ENCODE assay signal across 11 cellular contexts in the genomic region with DNA sequence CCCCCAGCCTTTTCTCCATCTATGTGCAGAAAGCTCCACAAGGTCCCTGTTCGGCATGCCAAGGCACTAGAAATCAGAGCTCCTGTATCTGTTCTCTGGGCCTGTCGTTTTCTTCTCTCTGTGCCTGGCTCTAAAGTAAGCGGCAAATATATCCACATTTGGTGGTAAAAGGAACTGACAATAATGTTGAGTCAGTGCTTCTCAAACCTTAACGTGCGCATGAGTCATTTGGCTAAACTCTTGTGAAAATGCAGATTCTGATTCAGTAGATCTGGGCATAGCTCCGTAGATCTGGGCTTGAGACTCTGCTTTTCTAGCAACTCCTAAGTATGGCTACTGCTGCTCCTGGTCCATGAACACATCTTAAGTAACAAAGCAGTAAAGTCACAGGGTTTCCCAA. TPM values are rescaled to one million over a fixed set of nuclear protein-coding genes. Genes with fewer than 3 reads are reported as not detected.
DNase-seq lines count a peak whose midpoint lies in the region; FAIRE-seq and TF ChIP-seq lines count a peak whose summit lies in the region.
"Had no signal": no experiment of that assay in that cellular context is flagged by ENCODE, and none has a peak within 500 bp of the region (broad histone marks: within the 10 kb centered on the region; RNA-seq: fewer than 3 reads in every experiment).

No MANE protein-coding gene starts in this region.

- no peaks in the 10 kb centered on the region for H3K79me2 ChIP-seq in astrocyte (ENCODE audit: insufficient read depth, low read length)

- peak overlapping the region; percentile 70 for H2AFZ ChIP-seq in astrocyte (ENCODE audit: low read depth, low read length)

- 81% methylated on average over 6 of the region's 6 CpGs for WGBS in liver

- peak overlapping the region; percentile 60 for H3K9ac ChIP-seq in astrocyte (ENCODE audit: low read length)
- H3K9ac ChIP-seq in liver (ENCODE audit: low read depth in 1 of 2, low read length in 2 of 2), result no peak overlapping the region

- H3K9me3 Mint-ChIP-seq in astrocyte (ENCODE audit: unreplicated experiment), result no peaks in the 10 kb centered on the region

- H3K36me3 ChIP-seq in astrocyte (ENCODE audit: insufficient read depth, low read length) (no peaks in the 10 kb centered on the region), liver (ENCODE audit: control insufficient read depth in 4 of 4, insufficient read depth in 3 of 4, low read depth in 1 of 4, low read length in 3 of 4) (no peaks in the 10 kb centered on the region)
- H3K36me3 ChIP-seq: BLaER1 treated with 17β-estradiol and CSF1 and Interleukin-3, amounts not matched to agents 10 nM and 100 nM had no signal

- no peaks in the 10 kb centered on the region for H3K36me3 Mint-ChIP-seq in astrocyte (ENCODE audit: low read depth, unreplicated experiment)

- H3K27me3 ChIP-seq in astrocyte (ENCODE audit: insufficient read depth, low read length) (no peaks in the 10 kb centered on the region), liver (ENCODE audit: control insufficient read depth in 4 of 4, insufficient read depth in 4 of 4, low read length in 3 of 4) (no peaks in the 10 kb centered on the region)
- H3K27me3 ChIP-seq: BLaER1 treated with 17β-estradiol and CSF1 and Interleukin-3, amounts not matched to agents 10 nM and 100 nM had no signal

- H3K9me3 ChIP-seq in astrocyte (ENCODE audit: insufficient read depth, low read depth, low read length), result no peaks in the 10 kb centered on the region
- H3K9me3 ChIP-seq in liver (ENCODE audit: control insufficient read depth in 4 of 4, low read length in 3 of 4), result no peaks in the 10 kb centered on the region
- H3K9me3 ChIP-seq: BLaER1 treated with 17β-estradiol and CSF1 and Interleukin-3, amounts not matched to agents 10 nM and 100 nM had no signal

- TF ChIP-seq CTCF in astrocyte (IDR thresholded peaks at IDR 0.05; ENCODE audit: insufficient read depth, low read depth, low read length) (no peak), liver (IDR thresholded peaks at IDR 0.05; ENCODE audit: low read depth, low read length, missing input control) (no peak), GM13977 (IDR thresholded peaks at IDR 0.05; ENCODE audit: extremely low read depth, insufficient read depth, missing control alignments) (no peak)

- H3K4me1 Mint-ChIP-seq in astrocyte (ENCODE audit: low read depth, unreplicated experiment), result peaks cover 17% of the 10 kb centered on the region

- peaks cover 12% of the 10 kb centered on the region for H3K4me1 ChIP-seq in astrocyte (ENCODE audit: insufficient read depth, low read length)
- peaks cover 0 to 11% (median 5%) of the 10 kb centered on the region in 4 donors for H3K4me1 ChIP-seq in liver (ENCODE audit: control insufficient read depth in 4 of 4, insufficient read depth in 4 of 4, low read length in 3 of 4)

- no peaks in the 10 kb centered on the region for H4K20me1 ChIP-seq in astrocyte (ENCODE audit: insufficient read depth, low read length)
- H4K20me1 ChIP-seq: BLaER1 treated with 17β-estradiol and CSF1 and Interleukin-3, amounts not matched to agents 10 nM and 100 nM had no signal

- DNase-seq in A172 (ENCODE audit: low spot score) (peak; percentile 90), HT1080 (ENCODE audit: low read depth) (peak; percentile 94), astrocyte (ENCODE audit: low read depth) (peak; percentile 89), GM13977 (ENCODE audit: low spot score) (no peak), NCI-H146 treated with DMSO at 0.1 percent for 48 hours (lab: John Stamatoyannopoulos, UW; ENCODE audit: unreplicated experiment) (no peak), HK-2 (ENCODE audit: unreplicated experiment) (no peak), NCI-H1092 treated with DMSO at 0.1 percent for 48 hours (lab: John Stamatoyannopoulos, UW) (no peak)
- DNase-seq: NCI-H748 treated with DMSO at 0.1 percent for 48 hours had no signal

- no peak for TF ChIP-seq RAD21 in liver (IDR thresholded peaks at IDR 0.05)

- H3K4me3 ChIP-seq in astrocyte (ENCODE audit: insufficient read depth, low read depth, low read length) (peak overlapping the region; percentile 12), liver (ENCODE audit: low read depth in 1 of 3, low read length in 3 of 3) (no peak overlapping the region)
- H3K4me3 ChIP-seq: BLaER1 treated with 17β-estradiol and CSF1 and Interleukin-3, amounts not matched to agents 10 nM and 100 nM had no signal

- H3K27me3 Mint-ChIP-seq in astrocyte (ENCODE audit: low read depth, unreplicated experiment), result no peaks in the 10 kb centered on the region

- FAIRE-seq in astrocyte (lab: Jason Lieb, UNC), result peak; percentile 92
- FAIRE-seq: frontal cortex had no signal

- in situ Hi-C loops in GM13977 (cut with MboI; ENCODE audit: low pct_unique_long_range_greater_than_20kb, low sequenced_read_pairs, unreplicated experiment), result no loop called here

- H3K4me2 ChIP-seq in astrocyte (ENCODE audit: low read length), result peak overlapping the region; percentile 81

- peak overlapping the region; percentile 65 for H3K27ac ChIP-seq in astrocyte (ENCODE audit: low read depth, low read length)
- H3K27ac ChIP-seq in liver (ENCODE audit: low read depth in 1 of 2, low read length in 2 of 2), result peak overlapping the region in 1 of 2 donors; percentile 3

- H3K27ac Mint-ChIP-seq in astrocyte (ENCODE audit: unreplicated experiment), result peak overlapping the region; percentile 99

- H3K4me3 Mint-ChIP-seq in astrocyte (ENCODE audit: unreplicated experiment), result peak overlapping the region; percentile 34

TF ChIP-seq in liver, 16 proteins besides CTCF, POLR2A, EP300 and RAD21:
- TF ChIP-seq, protein P1, sequence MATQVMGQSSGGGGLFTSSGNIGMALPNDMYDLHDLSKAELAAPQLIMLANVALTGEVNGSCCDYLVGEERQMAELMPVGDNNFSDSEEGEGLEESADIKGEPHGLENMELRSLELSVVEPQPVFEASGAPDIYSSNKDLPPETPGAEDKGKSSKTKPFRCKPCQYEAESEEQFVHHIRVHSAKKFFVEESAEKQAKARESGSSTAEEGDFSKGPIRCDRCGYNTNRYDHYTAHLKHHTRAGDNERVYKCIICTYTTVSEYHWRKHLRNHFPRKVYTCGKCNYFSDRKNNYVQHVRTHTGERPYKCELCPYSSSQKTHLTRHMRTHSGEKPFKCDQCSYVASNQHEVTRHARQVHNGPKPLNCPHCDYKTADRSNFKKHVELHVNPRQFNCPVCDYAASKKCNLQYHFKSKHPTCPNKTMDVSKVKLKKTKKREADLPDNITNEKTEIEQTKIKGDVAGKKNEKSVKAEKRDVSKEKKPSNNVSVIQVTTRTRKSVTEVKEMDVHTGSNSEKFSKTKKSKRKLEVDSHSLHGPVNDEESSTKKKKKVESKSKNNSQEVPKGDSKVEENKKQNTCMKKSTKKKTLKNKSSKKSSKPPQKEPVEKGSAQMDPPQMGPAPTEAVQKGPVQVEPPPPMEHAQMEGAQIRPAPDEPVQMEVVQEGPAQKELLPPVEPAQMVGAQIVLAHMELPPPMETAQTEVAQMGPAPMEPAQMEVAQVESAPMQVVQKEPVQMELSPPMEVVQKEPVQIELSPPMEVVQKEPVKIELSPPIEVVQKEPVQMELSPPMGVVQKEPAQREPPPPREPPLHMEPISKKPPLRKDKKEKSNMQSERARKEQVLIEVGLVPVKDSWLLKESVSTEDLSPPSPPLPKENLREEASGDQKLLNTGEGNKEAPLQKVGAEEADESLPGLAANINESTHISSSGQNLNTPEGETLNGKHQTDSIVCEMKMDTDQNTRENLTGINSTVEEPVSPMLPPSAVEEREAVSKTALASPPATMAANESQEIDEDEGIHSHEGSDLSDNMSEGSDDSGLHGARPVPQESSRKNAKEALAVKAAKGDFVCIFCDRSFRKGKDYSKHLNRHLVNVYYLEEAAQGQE (IDR thresholded peaks at IDR 0.05), result no peak
- TF ChIP-seq JUND (IDR thresholded peaks at IDR 0.05), result peak; percentile 29 to 32
- no peak for TF ChIP-seq RXRA (IDR thresholded peaks at IDR 0.05)
- TF ChIP-seq, protein P2, sequence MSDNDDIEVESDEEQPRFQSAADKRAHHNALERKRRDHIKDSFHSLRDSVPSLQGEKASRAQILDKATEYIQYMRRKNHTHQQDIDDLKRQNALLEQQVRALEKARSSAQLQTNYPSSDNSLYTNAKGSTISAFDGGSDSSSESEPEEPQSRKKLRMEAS (IDR thresholded peaks at IDR 0.05), result no peak
- TF ChIP-seq GABPA (IDR thresholded peaks at IDR 0.05 in 1 of 2, conservative IDR thresholded peaks at IDR 0.05 in 1 of 2), result no peak
- no peak for TF ChIP-seq FOXA2 (IDR thresholded peaks at IDR 0.05)
- TF ChIP-seq TAF1 (conservative IDR thresholded peaks at IDR 0.05), result no peak
- TF ChIP-seq FOXA1 (IDR thresholded peaks at IDR 0.05), result no peak

RNA-seq across cellular contexts. Expression of gene ACSL3, which starts 16.5 kb away (rescaled TPM):
- total RNA-seq in A172 (2014; rRNA removed; shearing (Covaris generic)), result 133 and 163 TPM in 2 replicates
- 119 and 138 TPM in 2 replicates for total RNA-seq in HT1080 (2014; rRNA removed; shearing (Covaris generic))
- polyA plus RNA-seq in HT1080 (2015; cell fraction: cytosol; rRNA removed), result 60.1 and 86.8 TPM in 2 replicates
- polyA plus RNA-seq in HT1080 (2015; cell fraction: nucleus; rRNA removed), result 165 and 175 TPM in 2 replicates
- 144 and 163 TPM in 2 replicates for total RNA-seq in astrocyte
- 10 to 100 TPM; 61.1 to 66.6 TPM for total RNA-seq in liver
- 10 to 100 TPM; 22.2 to 25.5 TPM for polyA plus RNA-seq in liver

Comparison
In these comparisons a context has a peak if more than half of its experiments do, and no peak if none do; other contexts are left out.
1. DNase-seq: peak in A172 (single experiment), HT1080 (single experiment) and astrocyte (single experiment); none in GM13977 (single experiment), NCI-H146 treated with DMSO at 0.1 percent for 48 hours (single experiment), HK-2 (single experiment) and NCI-H1092 treated with DMSO at 0.1 percent for 48 hours (single experiment).